Comparison of ENCODE assay signal across 21 cellular contexts in the genomic region with DNA sequence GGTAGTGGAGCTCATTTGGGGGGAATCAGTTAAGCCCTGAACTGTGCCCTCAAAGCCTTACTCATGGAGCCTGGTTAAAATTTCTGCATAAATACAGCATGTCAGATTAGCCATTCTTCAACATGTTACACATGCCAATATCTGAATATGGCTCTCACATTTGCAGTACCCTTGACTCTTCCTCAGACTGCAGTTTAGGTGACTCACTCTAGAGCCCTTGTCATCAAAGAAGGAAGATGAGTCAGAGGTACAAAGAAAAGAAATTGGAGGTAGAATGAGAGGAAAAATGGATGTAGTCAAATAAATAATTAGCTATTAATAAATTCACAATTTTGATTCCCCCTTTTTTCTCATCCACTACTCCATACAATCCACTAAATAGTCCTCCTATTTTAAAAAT. TPM values are rescaled to one million over a fixed set of nuclear protein-coding genes. Genes with fewer than 3 reads are reported as not detected.
"Had no signal": no experiment of that assay in that cellular context is flagged by ENCODE, and none has a peak within 500 bp of the region (broad histone marks: within the 10 kb centered on the region; RNA-seq: fewer than 3 reads in every experiment).

No MANE protein-coding gene starts in this region.

- H3K4me3 ChIP-seq: body of pancreas, left lung, suprapubic skin had no signal

- H3K4me1 ChIP-seq: body of pancreas, left lung, suprapubic skin had no signal

- ATAC-seq: activated CD8-positive, alpha-beta T cell treated with anti-CD3 and anti-CD28 coated beads, Interleukin-2, amount 10 ng/mL, durations not matched to agents 7 days and 5 days; body of pancreas; left lung had no signal

- DNase-seq: activated B cell treated with CpG ODN at 0.5 μM for 24 hours; activated CD4-positive, alpha-beta T cell treated with anti-CD3 and anti-CD28 coated beads, Interleukin-2, amount 10 ng/mL, durations not matched to agents 24 days and 14 days; activated CD8-positive, alpha-beta T cell treated with anti-CD3 and anti-CD28 coated beads, Interleukin-2, amount 10 ng/mL, durations not matched to agents 7 days and 5 days; activated naive CD4-positive, alpha-beta T cell treated with Interleukin-2 at 50 U/mL for 16 hours; activated naive CD8-positive, alpha-beta T cell treated with anti-CD3 and anti-CD28 coated beads, Interleukin-2, amount 10 ng/mL, durations not matched to agents 7 days and 5 days; activated T-cell treated with anti-CD3 and anti-CD28 coated beads, Interleukin-2, amount 50 U/mL, for 24 hours; body of pancreas; central memory CD4-positive, alpha-beta T cell; erythroblast; hypothalamus; islet precursor cell; left lung; naive B cell had no signal

- H3K27me3 ChIP-seq: body of pancreas, left lung, suprapubic skin had no signal

- H3K36me3 ChIP-seq: left lung, suprapubic skin had no signal

- H3K27ac ChIP-seq: body of pancreas, left lung, suprapubic skin had no signal

- H3K9me3 ChIP-seq: body of pancreas had no signal

RNA-seq across cellular contexts. Expression of a gene that starts 23.6 kb away (rescaled TPM):
- total RNA-seq: activated B cell treated with CpG ODN at 0.5 μM for 24 hours; activated CD4-positive, alpha-beta T cell treated with anti-CD3 and anti-CD28 coated beads, Interleukin-2, amount 10 ng/mL, durations not matched to agents 24 days and 14 days; activated CD8-positive, alpha-beta T cell treated with anti-CD3 and anti-CD28 coated beads, Interleukin-2, amount 10 ng/mL, durations not matched to agents 7 days and 5 days; activated naive CD8-positive, alpha-beta T cell treated with anti-CD3 and anti-CD28 coated beads, Interleukin-2, amount 10 ng/mL, durations not matched to agents 7 days and 5 days; activated T-helper 2 cell treated with anti-CD3 and anti-CD28 coated beads, Interferon-gamma antibody, Interleukin-2, Interleukin-4, amounts not matched to agents 10 μg/mL and 5 μg/mL and 100 μg/mL, durations not matched to agents 14 hours and 24 hours and 36 hours; body of pancreas; frontal cortex; left lung; neural crest cell; omental fat pad; posterior vena cava; skeletal muscle tissue had no signal

RNA-seq across cellular contexts. Expression of a gene that starts 47.8 kb away (rescaled TPM):
- total RNA-seq: activated B cell treated with CpG ODN at 0.5 μM for 24 hours; activated CD4-positive, alpha-beta T cell treated with anti-CD3 and anti-CD28 coated beads, Interleukin-2, amount 10 ng/mL, durations not matched to agents 24 days and 14 days; activated CD8-positive, alpha-beta T cell treated with anti-CD3 and anti-CD28 coated beads, Interleukin-2, amount 10 ng/mL, durations not matched to agents 7 days and 5 days; activated naive CD8-positive, alpha-beta T cell treated with anti-CD3 and anti-CD28 coated beads, Interleukin-2, amount 10 ng/mL, durations not matched to agents 7 days and 5 days; activated T-helper 2 cell treated with anti-CD3 and anti-CD28 coated beads, Interferon-gamma antibody, Interleukin-2, Interleukin-4, amounts not matched to agents 10 μg/mL and 5 μg/mL and 100 μg/mL, durations not matched to agents 14 hours and 24 hours and 36 hours; body of pancreas; frontal cortex; left lung; mononuclear cell; neural crest cell; posterior vena cava; skeletal muscle tissue; suprapubic skin had no signal
